Comparison of ENCODE assay signal across 2 cellular contexts in genomic region chr14:21090940-21091663, GRCh38.
TF ChIP-seq lines count a peak whose summit lies in the region.

No MANE protein-coding gene starts in this region.

TF ChIP-seq in SK-N-SH, 30 proteins besides CTCF, POLR2A, EP300 and RAD21:
- no peak for TF ChIP-seq TEAD4 (IDR thresholded peaks at IDR 0.05; ENCODE audit: borderline replicate concordance, insufficient read depth)
- TF ChIP-seq TAF1 (IDR thresholded peaks at IDR 0.05; ENCODE audit: borderline replicate concordance, low read depth, low read length) = no peak
- no peak for TF ChIP-seq GATA2 (CRISPR knock-in tag; IDR thresholded peaks at IDR 0.05)
- TF ChIP-seq RCOR1 (IDR thresholded peaks at IDR 0.05; ENCODE audit: low read length) = no peak
- TF ChIP-seq USF2 (IDR thresholded peaks at IDR 0.05; ENCODE audit: borderline replicate concordance, low read depth, low read length) = no peak
- no peak for TF ChIP-seq FOSL2 (IDR thresholded peaks at IDR 0.05; ENCODE audit: borderline replicate concordance, low read depth)
- no peak for TF ChIP-seq GABPA (IDR thresholded peaks at IDR 0.05; ENCODE audit: low read depth)
- TF ChIP-seq ELF1 (IDR thresholded peaks at IDR 0.05) = no peak
- TF ChIP-seq RFX5 (IDR thresholded peaks at IDR 0.05; ENCODE audit: low read length) = no peak
- no peak for TF ChIP-seq JUND (IDR thresholded peaks at IDR 0.05)
- no peak for TF ChIP-seq ZBTB33 (IDR thresholded peaks at IDR 0.05; ENCODE audit: borderline replicate concordance, low read depth)
- TF ChIP-seq CHD2 (IDR thresholded peaks at IDR 0.05; ENCODE audit: low read length, partially characterized antibody) = no peak
- no peak for TF ChIP-seq NRF1 (IDR thresholded peaks at IDR 0.05; ENCODE audit: low read depth, low read length)
- TF ChIP-seq MXI1 (IDR thresholded peaks at IDR 0.05; ENCODE audit: low read depth, low read length) = no peak
- no peak for TF ChIP-seq FOXJ3 (CRISPR knock-in tag; IDR thresholded peaks at IDR 0.05)
- TF ChIP-seq SMC3 (IDR thresholded peaks at IDR 0.05; ENCODE audit: low read depth, low read length) = no peak
- TF ChIP-seq RXRA (IDR thresholded peaks at IDR 0.05; ENCODE audit: borderline replicate concordance, low read depth) = no peak
- no peak for TF ChIP-seq POLR2AphosphoS5 (IDR thresholded peaks at IDR 0.05; ENCODE audit: low read depth, low read length)

TF ChIP-seq in SK-N-SH treated with all-trans-retinoic acid at 6 μM for 48 hours, 23 proteins besides CTCF, POLR2A, EP300 and RAD21:
- TF ChIP-seq CSRNP3 (CRISPR knock-in tag; IDR thresholded peaks at IDR 0.05) (no peak), ARNTL (CRISPR knock-in tag; IDR thresholded peaks at IDR 0.05; ENCODE audit: borderline replicate concordance, low read depth) (no peak), CREB5 (CRISPR knock-in tag; IDR thresholded peaks at IDR 0.05; ENCODE audit: low read depth) (no peak), ZFP3 (CRISPR knock-in tag; IDR thresholded peaks at IDR 0.05) (no peak), GLIS3 (CRISPR knock-in tag; IDR thresholded peaks at IDR 0.05) (no peak), ZFP30 (CRISPR knock-in tag; IDR thresholded peaks at IDR 0.05) (no peak), ZNF70 (CRISPR knock-in tag; IDR thresholded peaks at IDR 0.05) (no peak), POU6F1 (CRISPR knock-in tag; IDR thresholded peaks at IDR 0.05; ENCODE audit: borderline replicate concordance, low read depth) (no peak), PATZ1 (CRISPR knock-in tag; IDR thresholded peaks at IDR 0.05; ENCODE audit: borderline replicate concordance) (no peak), ISL1 (CRISPR knock-in tag; IDR thresholded peaks at IDR 0.05) (no peak), TSHZ2 (CRISPR knock-in tag; IDR thresholded peaks at IDR 0.05) (no peak), SNAI2 (CRISPR knock-in tag; IDR thresholded peaks at IDR 0.05) (no peak), TCF4 (CRISPR knock-in tag; IDR thresholded peaks at IDR 0.05; ENCODE audit: borderline replicate concordance) (no peak), CSDC2 (CRISPR knock-in tag; IDR thresholded peaks at IDR 0.05) (no peak), ZC3H10 (CRISPR knock-in tag; IDR thresholded peaks at IDR 0.05) (no peak), ESRRG (CRISPR knock-in tag; IDR thresholded peaks at IDR 0.05) (no peak), BACH2 (CRISPR knock-in tag; IDR thresholded peaks at IDR 0.05; ENCODE audit: borderline replicate concordance) (no peak), RARB (CRISPR knock-in tag; IDR thresholded peaks at IDR 0.05) (no peak), TOX (CRISPR knock-in tag; IDR thresholded peaks at IDR 0.05; ENCODE audit: borderline replicate concordance) (no peak)
